32 cellular contexts compared by ENCODE assay signal in the genomic region with DNA sequence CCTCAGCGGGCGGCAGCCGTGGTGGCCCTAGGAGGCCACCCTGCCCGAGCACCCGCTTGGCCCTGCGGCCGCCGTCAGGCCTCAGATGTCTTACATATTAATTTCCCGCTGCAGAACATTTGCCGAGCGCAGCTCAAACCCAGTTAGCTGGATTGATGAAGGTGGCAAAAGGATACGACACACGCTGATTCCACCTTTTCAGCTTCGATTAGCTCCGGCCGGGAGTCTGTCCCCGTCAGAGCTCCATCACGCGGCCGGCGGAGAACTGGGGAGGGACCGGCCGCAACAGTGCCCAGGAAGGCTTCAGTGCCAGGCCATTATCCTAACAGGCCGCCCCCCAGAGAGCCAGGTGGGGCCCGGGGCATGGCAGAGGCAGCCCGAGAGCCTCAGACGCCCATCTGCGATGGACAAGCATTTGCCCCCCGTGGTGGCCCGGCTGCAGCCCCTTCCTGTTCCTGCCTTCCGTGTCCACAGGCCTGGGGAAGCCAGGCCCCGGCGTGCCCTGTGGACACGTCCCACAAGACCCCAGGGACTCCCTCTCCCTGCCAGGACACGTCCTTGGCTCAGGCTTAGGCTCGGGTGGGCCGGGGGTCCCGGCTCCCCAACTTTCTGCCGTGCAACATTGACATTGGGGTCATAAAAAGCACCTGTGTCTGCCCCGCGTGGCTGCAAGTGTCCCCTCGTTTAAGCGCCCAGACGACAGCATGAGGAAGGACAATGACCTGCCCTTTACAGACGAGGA.
"Had no signal": no experiment of that assay in that cellular context is flagged by ENCODE, and none has a peak within 500 bp of the region (broad histone marks: within the 10 kb centered on the region; RNA-seq: fewer than 3 reads in every experiment).

No MANE protein-coding gene starts in this region.

- H3K36me3 Mint-ChIP-seq: activated CD4-positive, alpha-beta memory T cell treated with anti-CD3 and anti-CD28 coated beads for 36 hours; activated naive CD8-positive, alpha-beta T cell treated with anti-CD3 and anti-CD28 coated beads for 36 hours; natural killer cell treated with Interleukin-12 subunit alpha and Interleukin-12 subunit beta and Interleukin-15 and Interleukin-18, amount 100 ng/mL, for 72 hours; stimulated activated naive B cell treated with anti-CD40 and anti-IgM and Interleukin-4, amounts not matched to agents 10 μg/mL and 1 μg/mL and 100 μg/mL, for 72 hours had no signal

- H3K4me3 Mint-ChIP-seq: activated CD4-positive, alpha-beta memory T cell treated with anti-CD3 and anti-CD28 coated beads for 36 hours; activated naive CD4-positive, alpha-beta T cell treated with anti-CD3 and anti-CD28 coated beads for 36 hours; activated naive CD8-positive, alpha-beta T cell treated with anti-CD3 and anti-CD28 coated beads for 36 hours; activated T-helper 1 cell treated with anti-CD3 and anti-CD28 coated beads, Interleukin-12 subunit alpha, Interleukin-12 subunit beta, Interleukin-2, Interleukin-4 antibody, amounts not matched to agents 30 ng/mL and 10 ng/mL and 1 ng/mL, durations not matched to agents 14 hours and 24 hours and 36 hours; natural killer cell treated with Interleukin-12 subunit alpha and Interleukin-12 subunit beta and Interleukin-15 and Interleukin-18, amount 100 ng/mL, for 72 hours; stimulated activated naive B cell treated with anti-CD40 and anti-IgM and Interleukin-4, amounts not matched to agents 10 μg/mL and 1 μg/mL and 100 μg/mL, for 72 hours; T-helper 1 cell treated with Interleukin-12 subunit alpha and Interleukin-12 subunit beta and Interleukin-4 antibody, amounts not matched to agents 30 μg/mL and 1 μg/mL, for 36 hours had no signal

- H3K4me2 ChIP-seq: smooth muscle cell had no signal

- H3K4me3 ChIP-seq: adrenal gland, body of pancreas, colonic mucosa, heart right ventricle, left lung, mucosa of descending colon, smooth muscle cell, stomach, thyroid gland, upper lobe of left lung, vagina had no signal

- H3K9me3 Mint-ChIP-seq: activated CD4-positive, alpha-beta memory T cell treated with anti-CD3 and anti-CD28 coated beads for 36 hours; activated naive CD4-positive, alpha-beta T cell treated with anti-CD3 and anti-CD28 coated beads for 36 hours; activated naive CD8-positive, alpha-beta T cell treated with anti-CD3 and anti-CD28 coated beads for 36 hours; activated T-helper 1 cell treated with anti-CD3 and anti-CD28 coated beads, Interleukin-12 subunit alpha, Interleukin-12 subunit beta, Interleukin-2, Interleukin-4 antibody, amounts not matched to agents 30 ng/mL and 10 ng/mL and 1 ng/mL, durations not matched to agents 14 hours and 24 hours and 36 hours; natural killer cell treated with Interleukin-12 subunit alpha and Interleukin-12 subunit beta and Interleukin-15 and Interleukin-18, amount 100 ng/mL, for 72 hours; stimulated activated naive B cell treated with anti-CD40 and anti-IgM and Interleukin-4, amounts not matched to agents 10 μg/mL and 1 μg/mL and 100 μg/mL, for 72 hours; T-helper 1 cell treated with Interleukin-12 subunit alpha and Interleukin-12 subunit beta and Interleukin-4 antibody, amounts not matched to agents 30 μg/mL and 1 μg/mL, for 36 hours had no signal

- H3K4me1 ChIP-seq: adrenal gland, body of pancreas, thyroid gland had no signal

- H3K4me1 Mint-ChIP-seq: stimulated activated naive B cell treated with anti-CD40 and anti-IgM and Interleukin-4, amounts not matched to agents 10 μg/mL and 1 μg/mL and 100 μg/mL, for 72 hours had no signal

- ATAC-seq: activated CD4-positive, CD25-positive, alpha-beta regulatory T cell treated with anti-CD3 and anti-CD28 coated beads, Interleukin-2, amount 50 U/mL, for 24 hours; body of pancreas; mucosa of descending colon; natural killer cell treated with Interleukin-12 subunit alpha and Interleukin-12 subunit beta and Interleukin-15 and Interleukin-18, amount 100 ng/mL, for 72 hours; stimulated activated naive B cell treated with anti-CD40 and anti-IgM and Interleukin-4, amounts not matched to agents 10 μg/mL and 1 μg/mL and 100 μg/mL, for 72 hours had no signal

- H3K27ac Mint-ChIP-seq: activated CD4-positive, alpha-beta memory T cell treated with anti-CD3 and anti-CD28 coated beads for 36 hours; activated naive CD4-positive, alpha-beta T cell treated with anti-CD3 and anti-CD28 coated beads for 36 hours; activated naive CD8-positive, alpha-beta T cell treated with anti-CD3 and anti-CD28 coated beads for 36 hours; activated T-helper 1 cell treated with anti-CD3 and anti-CD28 coated beads, Interleukin-12 subunit alpha, Interleukin-12 subunit beta, Interleukin-2, Interleukin-4 antibody, amounts not matched to agents 30 ng/mL and 10 ng/mL and 1 ng/mL, durations not matched to agents 14 hours and 24 hours and 36 hours; natural killer cell treated with Interleukin-12 subunit alpha and Interleukin-12 subunit beta and Interleukin-15 and Interleukin-18, amount 100 ng/mL, for 72 hours; stimulated activated naive B cell treated with anti-CD40 and anti-IgM and Interleukin-4, amounts not matched to agents 10 μg/mL and 1 μg/mL and 100 μg/mL, for 72 hours; T-helper 1 cell treated with Interleukin-12 subunit alpha and Interleukin-12 subunit beta and Interleukin-4 antibody, amounts not matched to agents 30 μg/mL and 1 μg/mL, for 36 hours had no signal

- H3K36me3 ChIP-seq: adrenal gland, colonic mucosa, heart right ventricle, left lung, neutrophil, stomach, thyroid gland, upper lobe of left lung, vagina, WERI-Rb-1 had no signal

- H3K27me3 Mint-ChIP-seq: activated CD4-positive, alpha-beta memory T cell treated with anti-CD3 and anti-CD28 coated beads for 36 hours; activated naive CD8-positive, alpha-beta T cell treated with anti-CD3 and anti-CD28 coated beads for 36 hours; natural killer cell treated with Interleukin-12 subunit alpha and Interleukin-12 subunit beta and Interleukin-15 and Interleukin-18, amount 100 ng/mL, for 72 hours had no signal

- H3K27me3 ChIP-seq: body of pancreas, colonic mucosa, thyroid gland, upper lobe of left lung, vagina had no signal

- H3K27ac ChIP-seq: body of pancreas, colonic mucosa, neutrophil, stomach, vagina had no signal

- H3K9me3 ChIP-seq: adrenal gland, body of pancreas, colonic mucosa, heart right ventricle, left lung, mucosa of descending colon, neutrophil, stomach, thyroid gland, upper lobe of left lung, vagina had no signal

- DNase-seq: activated CD4-positive, alpha-beta memory T cell treated with anti-CD3 and anti-CD28 coated beads for 36 hours; activated CD4-positive, alpha-beta T cell treated with anti-CD3 and anti-CD28 coated beads for 48 hours; activated CD8-positive, alpha-beta memory T cell treated with anti-CD3 and anti-CD28 coated beads, Interleukin-2, amount 50 U/mL, for 4 hours; activated effector memory CD4-positive, alpha-beta T cell treated with anti-CD3 and anti-CD28 coated beads, Interleukin-2, amount 50 U/mL, for 16 hours; activated naive CD4-positive, alpha-beta T cell treated with anti-CD3 and anti-CD28 coated beads for 36 hours; activated naive CD8-positive, alpha-beta T cell treated with anti-CD3 and anti-CD28 coated beads for 36 hours; activated T-cell treated with anti-CD3 and anti-CD28 coated beads, Interleukin-2, amount 50 U/mL, for 1 hour; adrenal gland; body of pancreas; cerebellar nuclear complex; colonic mucosa; effector CD8-positive, alpha-beta T cell; erythroblast; kidney glomerular epithelial cell; stimulated activated CD4-positive, alpha-beta T cell treated with anti-CD3 and anti-CD28 coated beads, Interleukin-15, amount 100 ng/mL, for 24 hours; stimulated activated CD4-positive, alpha-beta T cell treated with anti-CD3 and anti-CD28 coated beads, Interleukin-2, amount 100 ng/mL, for 24 hours; stimulated activated naive B cell treated with anti-CD40 and anti-IgM and Interleukin-4, amounts not matched to agents 10 μg/mL and 1 μg/mL and 100 μg/mL, for 72 hours; stomach; T-helper 9 cell; thyroid gland; WERI-Rb-1 had no signal
